In the genomic region with DNA sequence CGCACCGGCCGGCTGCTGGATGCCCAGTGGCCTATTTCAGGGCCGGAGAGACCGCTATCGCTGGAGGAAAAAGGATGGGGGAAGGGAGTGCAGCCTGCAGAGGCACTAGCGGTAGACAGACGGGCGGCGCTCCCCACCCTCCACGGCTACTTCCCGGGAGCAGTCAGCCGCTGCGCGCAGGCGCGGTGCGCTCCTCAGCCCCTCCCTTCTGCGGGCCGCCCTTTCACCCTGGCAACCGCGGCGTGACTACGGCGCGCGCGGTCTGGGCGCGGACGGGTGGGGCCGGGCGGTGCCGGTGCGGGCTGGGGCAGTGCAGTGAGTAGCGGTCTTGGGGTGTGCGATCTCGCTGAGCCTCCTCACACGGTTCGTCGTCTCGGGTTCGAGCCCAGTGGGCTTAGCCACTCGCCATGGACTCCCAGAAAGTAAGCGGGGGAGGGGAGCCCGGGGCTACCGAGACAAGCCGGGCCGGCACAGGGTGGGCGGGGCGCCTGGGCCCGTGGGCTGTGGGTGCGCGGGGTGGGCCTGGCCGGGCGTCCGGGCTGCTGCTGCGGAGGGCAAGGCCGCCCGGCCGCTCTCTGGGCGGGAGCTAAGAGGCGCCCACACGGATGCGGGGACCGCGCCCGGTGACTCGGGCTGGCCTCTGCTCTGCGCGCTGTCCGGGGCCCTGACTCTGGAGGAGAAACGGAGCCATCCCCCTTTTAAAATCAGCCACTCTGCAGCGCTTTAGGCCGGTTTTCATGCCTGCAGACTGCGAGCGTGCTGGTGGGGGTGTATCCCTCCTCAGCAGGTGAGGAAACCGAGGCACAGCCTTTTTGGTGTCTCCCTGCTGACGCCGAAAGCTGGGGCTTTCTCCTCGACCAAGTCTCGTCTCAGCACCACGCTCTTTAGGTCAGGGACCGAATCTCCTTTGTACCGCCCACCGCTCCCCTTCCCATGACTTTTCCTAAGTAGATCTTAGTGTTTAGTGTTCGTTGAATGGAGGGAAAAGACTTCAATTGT, we compare ENCODE assay signal across 8 cellular contexts. TPM values are rescaled to one million over a fixed set of nuclear protein-coding genes. Genes with fewer than 3 reads are reported as not detected.
DNase-seq lines count a peak whose midpoint lies in the region; ATAC-seq and TF ChIP-seq lines count a peak whose summit lies in the region.

A gene (plus strand): TSS at position 221 of the 999 bp plus-strand sequence. CDS start 187 bp downstream, at position 408.

- DNase-seq in AG09319 (ENCODE audit: extremely low read depth, low read depth) (peak; percentile 80), NCI-H2196 (lab: John Stamatoyannopoulos, UW; ENCODE audit: unreplicated experiment) (peak; percentile 88), WTC11 (ENCODE audit: low spot score) (peak; percentile 93), cardiac fibroblast (ENCODE audit: low read depth in 2 of 2) (peak; percentile 91 to 94), iris pigment epithelial cell (ENCODE audit: low read depth) (peak; percentile 94)
- peak; percentile 80 for DNase-seq in stimulated activated CD4-positive, alpha-beta T cell treated with anti-CD3 and anti-CD28 coated beads, Interleukin-12 subunit alpha, Interleukin-12 subunit beta, amount 100 ng/mL, for 4 hours

- H3K4me3 ChIP-seq in cardiac fibroblast (replicated peaks in 1 of 2; ENCODE audit: low read depth in 2 of 2, low read length in 2 of 2): peak within 1 kb of the TSS; percentile 79 to 80

- no peaks in the 10 kb centered on the region for H3K9me3 Mint-ChIP-seq in WTC11

- CTCF ChIA-PET in WTC11 (lab: Charles Lee): interaction anchor here (0.7 to 2.5 kb wide), 6 partner anchors 11 to 33 kb away, joined by 3 to 7 read pairs (median 5); no protein-coding TSS in a partner anchor

- peak within 1 kb of the TSS; percentile 88 for H3K4me3 Mint-ChIP-seq in WTC11

- H3K27ac Mint-ChIP-seq in WTC11: peak within 1 kb of the TSS; percentile 93

- H3K27me3 Mint-ChIP-seq in WTC11 (ENCODE audit: low read depth): no peaks in the 10 kb centered on the region; the same call in none of the 2 replicates

- ATAC-seq in GM18909 (IDR thresholded peaks at IDR 0.05; ENCODE audit: poor library complexity, unreplicated experiment) (peak; percentile 96), HG03139 (IDR thresholded peaks at IDR 0.05; ENCODE audit: unreplicated experiment) (peak; percentile 96), WTC11 (peak; percentile 90)

- H3K4me1 Mint-ChIP-seq in WTC11: peaks cover 36% of the 10 kb centered on the region

- no peaks in the 10 kb centered on the region for H3K36me3 Mint-ChIP-seq in WTC11

- TF ChIP-seq CTCF in AG09319 (IDR thresholded peaks at IDR 0.05; ENCODE audit: low read depth, low read length): peak; percentile 13
- no peak for TF ChIP-seq CTCF in WTC11 (IDR thresholded peaks at IDR 0.05)
- TF ChIP-seq CTCF in cardiac fibroblast (IDR thresholded peaks at IDR 0.05; ENCODE audit: low read depth, low read length): peak; percentile 10

- POLR2A ChIA-PET in WTC11 (lab: Charles Lee): interaction anchor here (1.1 kb wide), 1 partner anchor 204 kb away, joined by 5 read pairs; a partner anchor contains a TSS

TF ChIP-seq in WTC11, 78 proteins besides CTCF, POLR2A, EP300 and RAD21 (continues in another document):
- TF ChIP-seq, protein P1, sequence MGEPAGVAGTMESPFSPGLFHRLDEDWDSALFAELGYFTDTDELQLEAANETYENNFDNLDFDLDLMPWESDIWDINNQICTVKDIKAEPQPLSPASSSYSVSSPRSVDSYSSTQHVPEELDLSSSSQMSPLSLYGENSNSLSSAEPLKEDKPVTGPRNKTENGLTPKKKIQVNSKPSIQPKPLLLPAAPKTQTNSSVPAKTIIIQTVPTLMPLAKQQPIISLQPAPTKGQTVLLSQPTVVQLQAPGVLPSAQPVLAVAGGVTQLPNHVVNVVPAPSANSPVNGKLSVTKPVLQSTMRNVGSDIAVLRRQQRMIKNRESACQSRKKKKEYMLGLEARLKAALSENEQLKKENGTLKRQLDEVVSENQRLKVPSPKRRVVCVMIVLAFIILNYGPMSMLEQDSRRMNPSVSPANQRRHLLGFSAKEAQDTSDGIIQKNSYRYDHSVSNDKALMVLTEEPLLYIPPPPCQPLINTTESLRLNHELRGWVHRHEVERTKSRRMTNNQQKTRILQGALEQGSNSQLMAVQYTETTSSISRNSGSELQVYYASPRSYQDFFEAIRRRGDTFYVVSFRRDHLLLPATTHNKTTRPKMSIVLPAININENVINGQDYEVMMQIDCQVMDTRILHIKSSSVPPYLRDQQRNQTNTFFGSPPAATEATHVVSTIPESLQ (CRISPR knock-in tag; IDR thresholded peaks at IDR 0.05): no peak
- TF ChIP-seq KAT7 (CRISPR knock-in tag; IDR thresholded peaks at IDR 0.05; ENCODE audit: borderline replicate concordance) (peak; percentile 66; the same call in 1 of the 2 replicates), NFYB (CRISPR knock-in tag; conservative IDR thresholded peaks at IDR 0.05; ENCODE audit: low read depth) (no peak), CREB1 (CRISPR knock-in tag; IDR thresholded peaks at IDR 0.05) (no peak), ZNF396 (CRISPR knock-in tag; IDR thresholded peaks at IDR 0.05; ENCODE audit: borderline replicate concordance) (no peak), TEAD1 (CRISPR knock-in tag; IDR thresholded peaks at IDR 0.05) (peak; percentile 26; the same call in 1 of the 2 replicates), CREM (CRISPR knock-in tag; IDR thresholded peaks at IDR 0.05) (no peak), NFATC4 (CRISPR knock-in tag; IDR thresholded peaks at IDR 0.05) (no peak)
- TF ChIP-seq, protein P2, sequence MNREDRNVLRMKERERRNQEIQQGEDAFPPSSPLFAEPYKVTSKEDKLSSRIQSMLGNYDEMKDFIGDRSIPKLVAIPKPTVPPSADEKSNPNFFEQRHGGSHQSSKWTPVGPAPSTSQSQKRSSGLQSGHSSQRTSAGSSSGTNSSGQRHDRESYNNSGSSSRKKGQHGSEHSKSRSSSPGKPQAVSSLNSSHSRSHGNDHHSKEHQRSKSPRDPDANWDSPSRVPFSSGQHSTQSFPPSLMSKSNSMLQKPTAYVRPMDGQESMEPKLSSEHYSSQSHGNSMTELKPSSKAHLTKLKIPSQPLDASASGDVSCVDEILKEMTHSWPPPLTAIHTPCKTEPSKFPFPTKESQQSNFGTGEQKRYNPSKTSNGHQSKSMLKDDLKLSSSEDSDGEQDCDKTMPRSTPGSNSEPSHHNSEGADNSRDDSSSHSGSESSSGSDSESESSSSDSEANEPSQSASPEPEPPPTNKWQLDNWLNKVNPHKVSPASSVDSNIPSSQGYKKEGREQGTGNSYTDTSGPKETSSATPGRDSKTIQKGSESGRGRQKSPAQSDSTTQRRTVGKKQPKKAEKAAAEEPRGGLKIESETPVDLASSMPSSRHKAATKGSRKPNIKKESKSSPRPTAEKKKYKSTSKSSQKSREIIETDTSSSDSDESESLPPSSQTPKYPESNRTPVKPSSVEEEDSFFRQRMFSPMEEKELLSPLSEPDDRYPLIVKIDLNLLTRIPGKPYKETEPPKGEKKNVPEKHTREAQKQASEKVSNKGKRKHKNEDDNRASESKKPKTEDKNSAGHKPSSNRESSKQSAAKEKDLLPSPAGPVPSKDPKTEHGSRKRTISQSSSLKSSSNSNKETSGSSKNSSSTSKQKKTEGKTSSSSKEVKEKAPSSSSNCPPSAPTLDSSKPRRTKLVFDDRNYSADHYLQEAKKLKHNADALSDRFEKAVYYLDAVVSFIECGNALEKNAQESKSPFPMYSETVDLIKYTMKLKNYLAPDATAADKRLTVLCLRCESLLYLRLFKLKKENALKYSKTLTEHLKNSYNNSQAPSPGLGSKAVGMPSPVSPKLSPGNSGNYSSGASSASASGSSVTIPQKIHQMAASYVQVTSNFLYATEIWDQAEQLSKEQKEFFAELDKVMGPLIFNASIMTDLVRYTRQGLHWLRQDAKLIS (CRISPR knock-in tag; IDR thresholded peaks at IDR 0.05; ENCODE audit: borderline replicate concordance): no peak
- TF ChIP-seq, protein P3, sequence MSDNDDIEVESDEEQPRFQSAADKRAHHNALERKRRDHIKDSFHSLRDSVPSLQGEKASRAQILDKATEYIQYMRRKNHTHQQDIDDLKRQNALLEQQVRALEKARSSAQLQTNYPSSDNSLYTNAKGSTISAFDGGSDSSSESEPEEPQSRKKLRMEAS (CRISPR knock-in tag; IDR thresholded peaks at IDR 0.05): peak; percentile 52; the same call in 1 of the 2 replicates
- TF ChIP-seq, protein P4, sequence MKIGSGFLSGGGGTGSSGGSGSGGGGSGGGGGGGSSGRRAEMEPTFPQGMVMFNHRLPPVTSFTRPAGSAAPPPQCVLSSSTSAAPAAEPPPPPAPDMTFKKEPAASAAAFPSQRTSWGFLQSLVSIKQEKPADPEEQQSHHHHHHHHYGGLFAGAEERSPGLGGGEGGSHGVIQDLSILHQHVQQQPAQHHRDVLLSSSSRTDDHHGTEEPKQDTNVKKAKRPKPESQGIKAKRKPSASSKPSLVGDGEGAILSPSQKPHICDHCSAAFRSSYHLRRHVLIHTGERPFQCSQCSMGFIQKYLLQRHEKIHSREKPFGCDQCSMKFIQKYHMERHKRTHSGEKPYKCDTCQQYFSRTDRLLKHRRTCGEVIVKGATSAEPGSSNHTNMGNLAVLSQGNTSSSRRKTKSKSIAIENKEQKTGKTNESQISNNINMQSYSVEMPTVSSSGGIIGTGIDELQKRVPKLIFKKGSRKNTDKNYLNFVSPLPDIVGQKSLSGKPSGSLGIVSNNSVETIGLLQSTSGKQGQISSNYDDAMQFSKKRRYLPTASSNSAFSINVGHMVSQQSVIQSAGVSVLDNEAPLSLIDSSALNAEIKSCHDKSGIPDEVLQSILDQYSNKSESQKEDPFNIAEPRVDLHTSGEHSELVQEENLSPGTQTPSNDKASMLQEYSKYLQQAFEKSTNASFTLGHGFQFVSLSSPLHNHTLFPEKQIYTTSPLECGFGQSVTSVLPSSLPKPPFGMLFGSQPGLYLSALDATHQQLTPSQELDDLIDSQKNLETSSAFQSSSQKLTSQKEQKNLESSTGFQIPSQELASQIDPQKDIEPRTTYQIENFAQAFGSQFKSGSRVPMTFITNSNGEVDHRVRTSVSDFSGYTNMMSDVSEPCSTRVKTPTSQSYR (CRISPR knock-in tag; IDR thresholded peaks at IDR 0.05): no peak
- TF ChIP-seq, protein P5, sequence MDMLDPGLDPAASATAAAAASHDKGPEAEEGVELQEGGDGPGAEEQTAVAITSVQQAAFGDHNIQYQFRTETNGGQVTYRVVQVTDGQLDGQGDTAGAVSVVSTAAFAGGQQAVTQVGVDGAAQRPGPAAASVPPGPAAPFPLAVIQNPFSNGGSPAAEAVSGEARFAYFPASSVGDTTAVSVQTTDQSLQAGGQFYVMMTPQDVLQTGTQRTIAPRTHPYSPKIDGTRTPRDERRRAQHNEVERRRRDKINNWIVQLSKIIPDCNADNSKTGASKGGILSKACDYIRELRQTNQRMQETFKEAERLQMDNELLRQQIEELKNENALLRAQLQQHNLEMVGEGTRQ (CRISPR knock-in tag; IDR thresholded peaks at IDR 0.05): 0 out of 2 replicates have a peak, but pooled peaks have one; percentile 28

RNA-seq across cellular contexts. Expression of the gene that starts here (rescaled TPM):
- 4.5 to 5.3 TPM (median 4.6 TPM) in 3 replicates for total RNA-seq in WTC11 (2021)

Comparison
In these comparisons a context has a peak if more than half of its experiments do, and no peak if none do; other contexts are left out.
1. Peak in every context shown above with its lines: DNase-seq, ATAC-seq and H3K4me3 ChIP-seq.